In the genomic region with DNA sequence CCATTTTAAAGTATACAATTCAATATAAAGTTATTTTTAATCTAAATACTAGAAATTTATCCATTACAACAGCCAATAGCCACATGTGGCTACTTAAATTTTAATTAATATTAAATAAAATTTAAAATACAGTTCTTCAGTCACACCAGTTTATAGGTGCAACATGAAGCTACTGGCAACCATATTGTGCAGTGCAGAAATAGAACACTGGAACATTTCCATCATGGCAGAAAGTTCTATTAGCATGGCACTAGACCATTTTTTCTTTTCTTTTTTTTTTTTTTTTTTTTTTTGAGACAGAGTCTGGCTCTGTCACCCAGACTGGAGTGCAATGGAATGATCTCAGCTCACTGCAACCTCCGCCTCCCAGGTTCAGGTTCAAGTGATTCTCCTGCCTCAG, we compare ENCODE assay signal across 1 cellular context.
TF ChIP-seq lines count a peak whose summit lies in the region.

No MANE protein-coding gene starts in this region.

TF ChIP-seq in HEK293, 187 proteins besides CTCF, POLR2A, EP300 and RAD21 (continued from another document):
- TF ChIP-seq, protein P1, sequence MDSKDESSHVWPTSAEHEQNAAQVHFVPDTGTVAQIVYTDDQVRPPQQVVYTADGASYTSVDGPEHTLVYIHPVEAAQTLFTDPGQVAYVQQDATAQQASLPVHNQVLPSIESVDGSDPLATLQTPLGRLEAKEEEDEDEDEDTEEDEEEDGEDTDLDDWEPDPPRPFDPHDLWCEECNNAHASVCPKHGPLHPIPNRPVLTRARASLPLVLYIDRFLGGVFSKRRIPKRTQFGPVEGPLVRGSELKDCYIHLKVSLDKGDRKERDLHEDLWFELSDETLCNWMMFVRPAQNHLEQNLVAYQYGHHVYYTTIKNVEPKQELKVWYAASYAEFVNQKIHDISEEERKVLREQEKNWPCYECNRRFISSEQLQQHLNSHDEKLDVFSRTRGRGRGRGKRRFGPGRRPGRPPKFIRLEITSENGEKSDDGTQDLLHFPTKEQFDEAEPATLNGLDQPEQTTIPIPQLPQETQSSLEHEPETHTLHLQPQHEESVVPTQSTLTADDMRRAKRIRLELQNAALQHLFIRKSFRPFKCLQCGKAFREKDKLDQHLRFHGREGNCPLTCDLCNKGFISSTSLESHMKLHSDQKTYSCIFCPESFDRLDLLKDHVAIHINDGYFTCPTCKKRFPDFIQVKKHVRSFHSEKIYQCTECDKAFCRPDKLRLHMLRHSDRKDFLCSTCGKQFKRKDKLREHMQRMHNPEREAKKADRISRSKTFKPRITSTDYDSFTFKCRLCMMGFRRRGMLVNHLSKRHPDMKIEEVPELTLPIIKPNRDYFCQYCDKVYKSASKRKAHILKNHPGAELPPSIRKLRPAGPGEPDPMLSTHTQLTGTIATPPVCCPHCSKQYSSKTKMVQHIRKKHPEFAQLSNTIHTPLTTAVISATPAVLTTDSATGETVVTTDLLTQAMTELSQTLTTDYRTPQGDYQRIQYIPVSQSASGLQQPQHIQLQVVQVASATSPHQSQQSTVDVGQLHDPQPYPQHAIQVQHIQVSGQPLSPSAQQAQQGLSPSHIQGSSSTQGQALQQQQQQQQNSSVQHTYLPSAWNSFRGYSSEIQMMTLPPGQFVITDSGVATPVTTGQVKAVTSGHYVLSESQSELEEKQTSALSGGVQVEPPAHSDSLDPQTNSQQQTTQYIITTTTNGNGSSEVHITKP (tag by site-specific recombination; IDR thresholded peaks at IDR 0.05) = 0 out of 2 replicates have a peak, but pooled peaks have one; percentile 28
- no peak for TF ChIP-seq ZNF404 (tag by site-specific recombination; IDR thresholded peaks at IDR 0.05)
